ENCODE assay signal across 18 cellular contexts in genomic region chr16:11403534-11403795, GRCh38. TPM values are rescaled to one million over a fixed set of nuclear protein-coding genes. Genes with fewer than 3 reads are reported as not detected.
DNase-seq lines count a peak whose midpoint lies in the region; ATAC-seq and TF ChIP-seq lines count a peak whose summit lies in the region.
"Had no signal": no experiment of that assay in that cellular context is flagged by ENCODE, and none has a peak within 500 bp of the region (broad histone marks: within the 10 kb centered on the region; RNA-seq: fewer than 3 reads in every experiment).

No MANE protein-coding gene starts in this region.

- ATAC-seq in GM18858 (IDR thresholded peaks at IDR 0.05; ENCODE audit: unreplicated experiment) = no peak
- ATAC-seq: A549, GM12878, GM23338 had no signal

- H3K4me3 Mint-ChIP-seq in glutamatergic neuron (ENCODE audit: unreplicated experiment) (no peak overlapping the region), CD14-positive monocyte (no peak overlapping the region)
- H3K4me3 Mint-ChIP-seq: CD4-positive, alpha-beta memory T cell; GM23338 had no signal

- CTCF ChIA-PET in OCI-LY7 (lab: Charles Lee; ENCODE audit: unreplicated experiment) = no interaction called here

- BruUV-seq in OCI-LY7 (replicated peaks; lab: Mats Ljungman, UMichigan) = no TSS peak

- no peaks in the 10 kb centered on the region for H3K9me2 ChIP-seq in OCI-LY7 (ENCODE audit: insufficient read depth, low read length)

- H3K4me3 ChIP-seq in left ventricle myocardium inferior = no peak overlapping the region
- no peak overlapping the region for H3K4me3 ChIP-seq in OCI-LY7 (ENCODE audit: low read depth, low read length, poor library complexity, severe bottlenecking)
- no peak overlapping the region for H3K4me3 ChIP-seq in osteoblast (ENCODE audit: insufficient read depth, low read length)
- H3K4me3 ChIP-seq: A549, GM12878, GM23338 had no signal

- H3K27me3 ChIP-seq in left ventricle myocardium inferior (ENCODE audit: low read depth) (no peaks in the 10 kb centered on the region), osteoblast (ENCODE audit: insufficient read depth, low read length) (peaks cover 3% of the 10 kb centered on the region)

- H3K4me1 Mint-ChIP-seq in glutamatergic neuron (ENCODE audit: low read depth, unreplicated experiment) (peaks cover 6% of the 10 kb centered on the region), CD14-positive monocyte (peaks cover 2% of the 10 kb centered on the region)
- H3K4me1 Mint-ChIP-seq: GM23338 had no signal

- H3K27ac Mint-ChIP-seq in glutamatergic neuron (ENCODE audit: unreplicated experiment) (no peak overlapping the region), CD14-positive monocyte (no peak overlapping the region)
- H3K27ac Mint-ChIP-seq: CD4-positive, alpha-beta memory T cell; GM23338 had no signal

- H3K79me2 ChIP-seq in OCI-LY7 (ENCODE audit: insufficient read depth, low read depth, low read length) = no peaks in the 10 kb centered on the region
- H3K79me2 ChIP-seq in osteoblast (ENCODE audit: insufficient read depth, low read length) = no peaks in the 10 kb centered on the region

- H2AFZ ChIP-seq in OCI-LY7 (ENCODE audit: low read length) = no peak overlapping the region
- no peak overlapping the region for H2AFZ ChIP-seq in osteoblast (ENCODE audit: low read length)
- H2AFZ ChIP-seq: GM23338 had no signal

- H3K4me1 ChIP-seq in left ventricle myocardium inferior (peaks cover 13% of the 10 kb centered on the region), OCI-LY7 (ENCODE audit: insufficient read depth, low read length, poor library complexity, severe bottlenecking) (peaks cover 5% of the 10 kb centered on the region), osteoblast (ENCODE audit: insufficient read depth, low read length) (peaks cover 3% of the 10 kb centered on the region)

- H3K27ac ChIP-seq in left ventricle myocardium inferior (replicated peaks) (peak overlapping the region; percentile 71), OCI-LY7 (ENCODE audit: low read depth, low read length, poor library complexity, severe bottlenecking) (no peak overlapping the region), osteoblast (ENCODE audit: low read depth, low read length) (no peak overlapping the region)
- H3K27ac ChIP-seq: 22Rv1, C4-2B had no signal

- intact Hi-C loops in left ventricle myocardium inferior (cut with micrococcal nuclease) = no loop called here
- intact Hi-C loops in cardiac septum (cut with DNase I) = loop anchor here (10.0 kb wide), 1 partner anchor 661 kb away; no protein-coding TSS in a partner anchor
- intact Hi-C loops in OCI-LY7 (cut with micrococcal nuclease; ENCODE audit: unreplicated experiment) = no loop called here
- intact Hi-C loops in CD14-positive monocyte (cut with micrococcal nuclease) = no loop called here

- POLR2A ChIA-PET in OCI-LY7 (lab: Charles Lee) = no interaction called here

- peaks cover 14% of the 10 kb centered on the region for H3K27me3 Mint-ChIP-seq in glutamatergic neuron (ENCODE audit: unreplicated experiment)
- H3K27me3 Mint-ChIP-seq in CD14-positive monocyte (ENCODE audit: low read depth in 3 of 3) = peaks cover 5 to 6% (median 6%) of the 10 kb centered on the region in 3 donors
- H3K27me3 Mint-ChIP-seq: CD4-positive, alpha-beta memory T cell had no signal

- H4K20me1 ChIP-seq in OCI-LY7 (ENCODE audit: insufficient read depth, low read length) = no peaks in the 10 kb centered on the region
- H4K20me1 ChIP-seq in osteoblast (ENCODE audit: insufficient read depth, low read length) = no peaks in the 10 kb centered on the region

- H3K36me3 ChIP-seq in left ventricle myocardium inferior (no peaks in the 10 kb centered on the region), OCI-LY7 (ENCODE audit: insufficient read depth, low read length) (no peaks in the 10 kb centered on the region), osteoblast (ENCODE audit: insufficient read depth, low read length) (no peaks in the 10 kb centered on the region)

- peaks cover 11% of the 10 kb centered on the region for H3K9me3 Mint-ChIP-seq in glutamatergic neuron (ENCODE audit: unreplicated experiment)
- H3K9me3 Mint-ChIP-seq in CD14-positive monocyte = peaks cover 0 to 3% (median 0%) of the 10 kb centered on the region in 7 donors
- H3K9me3 Mint-ChIP-seq: CD4-positive, alpha-beta memory T cell had no signal

- H3K36me3 Mint-ChIP-seq in glutamatergic neuron (ENCODE audit: unreplicated experiment) (no peaks in the 10 kb centered on the region), CD14-positive monocyte (no peaks in the 10 kb centered on the region)

- DNase-seq in left ventricle myocardium inferior (no peak), cardiac septum (ENCODE audit: low spot score) (no peak), OCI-LY7 (ENCODE audit: low spot score) (peak; percentile 44), glutamatergic neuron (peak; percentile 8), osteoblast (ENCODE audit: insufficient read length, low spot score, missing footprints) (peak; percentile 47), CD14-positive monocyte (ENCODE audit: low spot score) (no peak)
- DNase-seq: AML-193; CD4-positive, alpha-beta memory T cell; DMS153; DMS79 treated with DMSO at 0.1 percent for 48 hours; H7; IMR-90 had no signal

- no peak for TF ChIP-seq CTCF in left ventricle myocardium inferior (IDR thresholded peaks at IDR 0.05; ENCODE audit: borderline replicate concordance)
- TF ChIP-seq CTCF in OCI-LY7 (conservative IDR thresholded peaks at IDR 0.05; ENCODE audit: low read length) = no peak
- TF ChIP-seq CTCF in glutamatergic neuron (IDR thresholded peaks at IDR 0.05; ENCODE audit: partially characterized antibody, unreplicated experiment) = no peak
- TF ChIP-seq CTCF in osteoblast (IDR thresholded peaks at IDR 0.05; ENCODE audit: extremely low read depth, low read depth, low read length) = no peak
- no peak for TF ChIP-seq CTCF in CD14-positive monocyte (IDR thresholded peaks at IDR 0.05)

- H3K9me3 ChIP-seq in left ventricle myocardium inferior (replicated peaks) = no peaks in the 10 kb centered on the region
- no peaks in the 10 kb centered on the region for H3K9me3 ChIP-seq in OCI-LY7 (ENCODE audit: low read length)
- H3K9me3 ChIP-seq in osteoblast (ENCODE audit: low read depth, low read length) = no peaks in the 10 kb centered on the region
- H3K9me3 ChIP-seq: A549 had no signal

- H3K4me2 ChIP-seq in OCI-LY7 (ENCODE audit: low read length) = no peak overlapping the region
- no peak overlapping the region for H3K4me2 ChIP-seq in osteoblast (ENCODE audit: insufficient read depth, low read length)
- H3K4me2 ChIP-seq: A549, GM23338 had no signal

RNA-seq across cellular contexts. Expression of gene RMI2, which starts 58.2 kb away (rescaled TPM):
- total RNA-seq in left ventricle myocardium inferior (0.60 TPM), cardiac septum (0.43 TPM), OCI-LY7 (2022) (126 and 157 TPM in 2 replicates), glutamatergic neuron (ENCODE audit: unreplicated experiment) (4.2 TPM), osteoblast (1.4 and 1.8 TPM in 2 replicates)
- 60.4 and 84.5 TPM in 2 replicates for total RNA-seq in OCI-LY7 (2014; rRNA removed; shearing (Covaris generic))
- polyA plus RNA-seq in CD14-positive monocyte = under 1 TPM; 0.23 to 0.24 TPM

Comparison
In these comparisons a context has a peak if more than half of its experiments do, and no peak if none do; other contexts are left out.
1. DNase-seq: peak in OCI-LY7 (single experiment), glutamatergic neuron (single experiment) and osteoblast (single experiment); none in left ventricle myocardium inferior (single experiment), cardiac septum (single experiment) and CD14-positive monocyte (single experiment).
2. RNA of gene RMI2, which starts 58.2 kb away (total RNA-seq): 60.4 to 157 TPM in OCI-LY7; 4.2 TPM in glutamatergic neuron (single experiment), 1.4 to 1.8 TPM in osteoblast, 0.60 TPM in left ventricle myocardium inferior (single experiment) and 0.43 TPM in cardiac septum (single experiment); every median in the first group is over 10 times any median in the second.